Comparison of ENCODE assay signal across 9 cellular contexts in the genomic region with DNA sequence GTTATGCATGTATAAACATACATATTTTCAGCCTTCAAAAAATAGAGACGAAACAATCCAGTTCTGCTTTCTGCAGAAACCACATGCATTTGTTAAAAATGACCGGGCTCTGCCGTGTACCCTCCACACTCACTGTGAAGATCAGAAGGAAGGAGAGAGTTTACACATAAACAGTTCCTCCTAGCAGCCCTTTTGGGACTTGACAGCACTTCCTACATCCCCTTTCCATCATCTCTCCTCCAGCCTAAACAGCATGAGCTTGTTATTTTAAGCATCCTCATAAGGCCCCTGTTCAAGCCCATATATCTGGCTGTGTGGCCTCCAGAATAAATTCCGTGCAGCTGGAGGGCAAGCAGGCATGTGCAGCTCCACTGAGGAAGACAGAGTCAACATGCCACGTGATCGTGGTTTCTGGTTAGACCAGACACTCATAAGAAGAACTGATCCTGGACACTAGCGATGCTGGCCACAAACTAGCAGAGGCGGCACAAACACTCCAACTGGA. TPM values are rescaled to one million over a fixed set of nuclear protein-coding genes. Genes with fewer than 3 reads are reported as not detected.
DNase-seq lines count a peak whose midpoint lies in the region; ATAC-seq and TF ChIP-seq lines count a peak whose summit lies in the region.
"Had no signal": no experiment of that assay in that cellular context is flagged by ENCODE, and none has a peak within 500 bp of the region (broad histone marks: within the 10 kb centered on the region; RNA-seq: fewer than 3 reads in every experiment).

No MANE protein-coding gene starts in this region.

- H3K27me3 ChIP-seq in left ventricle myocardium inferior (ENCODE audit: low read depth) (no peaks in the 10 kb centered on the region), transverse colon (no peaks in the 10 kb centered on the region)
- H3K27me3 ChIP-seq: SJCRH30 had no signal

- peaks cover 28% of the 10 kb centered on the region for H3K4me1 ChIP-seq in left ventricle myocardium inferior
- H3K4me1 ChIP-seq in transverse colon = peaks cover under 1 to 8% (median 7%) of the 10 kb centered on the region in 4 donors

- intact Hi-C loops in Right ventricle myocardium inferior (cut with DNase I) = no loop called here
- intact Hi-C loops in left ventricle myocardium inferior (cut with micrococcal nuclease) = no loop called here
- intact Hi-C loops in transverse colon (cut with DNase I; ENCODE audit: low total_unique reads) = no loop called here

- H3K4me3 ChIP-seq in left ventricle myocardium inferior = no peak overlapping the region
- H3K4me3 ChIP-seq in transverse colon = no peak overlapping the region
- H3K4me3 ChIP-seq: SJCRH30 had no signal

- no peak for TF ChIP-seq POLR2A in transverse colon (IDR thresholded peaks at IDR 0.05)

- in situ Hi-C loops in transverse colon (cut with MboI; ENCODE audit: low pct_ligation_motif_present in 1 of 4, low pct_unique_long_range_greater_than_20kb in 1 of 4, low sequenced_read_pairs in 3 of 4) = no loop called here

- TF ChIP-seq CTCF in left ventricle myocardium inferior (IDR thresholded peaks at IDR 0.05; ENCODE audit: borderline replicate concordance) (no peak), transverse colon (IDR thresholded peaks at IDR 0.05) (no peak)

- H3K36me3 ChIP-seq in left ventricle myocardium inferior (peaks cover 34% of the 10 kb centered on the region), transverse colon (no peaks in the 10 kb centered on the region)

- ATAC-seq in Right ventricle myocardium inferior = peak; percentile 52
- ATAC-seq in HG03025 (IDR thresholded peaks at IDR 0.05; ENCODE audit: low FRiP score, unreplicated experiment) = peak; percentile 68

- H3K27ac ChIP-seq in left ventricle myocardium inferior (replicated peaks) = no peak overlapping the region
- H3K27ac ChIP-seq in transverse colon = peak overlapping the region; percentile 1 to 53 (median 28)
- H3K27ac ChIP-seq: SJCRH30 had no signal

- TF ChIP-seq EP300 in transverse colon (IDR thresholded peaks at IDR 0.05; ENCODE audit: low read depth) = no peak

- DNase-seq in Right ventricle myocardium inferior (ENCODE audit: missing footprints) (no peak), left ventricle myocardium inferior (no peak), SIG-M5 (lab: John Stamatoyannopoulos, UW) (peak; percentile 70), transverse colon (peak; percentile 50), SK-N-DZ (ENCODE audit: low spot score) (no peak), inferior parietal cortex (ENCODE audit: extremely low spot score) (no peak), HuH-7 (ENCODE audit: low spot score) (no peak)
- DNase-seq: SJCRH30 had no signal

- no peaks in the 10 kb centered on the region for H3K9me3 ChIP-seq in left ventricle myocardium inferior (replicated peaks)
- H3K9me3 ChIP-seq in transverse colon = no peaks in the 10 kb centered on the region
- H3K9me3 ChIP-seq: SJCRH30 had no signal

- 53 to 60% methylated on average over 4 to 8 of the region's 8 CpGs for WGBS in transverse colon (ENCODE audit: low coverage in 1 of 2), 2 donors

RNA-seq across cellular contexts. Expression of a gene that starts 42.2 kb away (rescaled TPM):
- total RNA-seq in Right ventricle myocardium inferior = not detected
- total RNA-seq in left ventricle myocardium inferior = not detected
- total RNA-seq in transverse colon = under 1 TPM in 2 of 4 donors, not detected in 2; 0.48 to 0.82 TPM
- not detected in 2 replicates for polyA plus RNA-seq in SK-N-DZ (2014; cell fraction: cytosol; rRNA removed)
- not detected in 2 replicates for polyA plus RNA-seq in SK-N-DZ (2014; cell fraction: nucleus; rRNA removed)
- total RNA-seq: SJCRH30 had no signal

Comparison
In these comparisons a context has a peak if more than half of its experiments do, and no peak if none do; other contexts are left out.
1. DNase-seq: peak in SIG-M5 (single experiment) and transverse colon (single experiment); none in Right ventricle myocardium inferior (single experiment), left ventricle myocardium inferior (single experiment), SK-N-DZ (single experiment), inferior parietal cortex (single experiment) and HuH-7 (single experiment).